ENCODE assay signal across 1 cellular context in the genomic region with DNA sequence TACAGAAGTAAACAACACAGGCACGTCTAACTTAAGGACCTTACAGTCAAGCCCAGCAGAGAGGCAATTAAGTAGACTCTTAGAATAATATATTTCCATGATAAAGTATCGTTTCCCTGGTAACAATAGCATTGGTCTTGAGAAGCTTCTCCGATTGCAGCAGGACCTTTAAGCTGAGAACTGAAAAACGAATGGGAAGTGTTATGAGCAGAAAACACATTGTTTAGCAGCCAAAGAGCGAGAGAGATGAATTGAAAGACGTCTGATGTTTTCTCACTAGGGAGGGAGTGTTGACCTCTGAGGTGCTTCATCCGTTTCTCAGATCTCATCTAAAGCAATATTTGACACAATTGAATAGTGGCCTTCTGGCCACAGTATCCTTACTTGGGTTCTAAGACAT.
TF ChIP-seq lines count a peak whose summit lies in the region.

No MANE protein-coding gene starts in this region.

TF ChIP-seq in GM12878, 131 proteins besides CTCF, POLR2A, EP300 and RAD21:
- no peak for TF ChIP-seq BMI1 (IDR thresholded peaks at IDR 0.05; ENCODE audit: borderline replicate concordance)
- TF ChIP-seq SIX5 (IDR thresholded peaks at IDR 0.05; ENCODE audit: low read depth, low read length, severe bottlenecking) = no peak
- TF ChIP-seq, protein P1, sequence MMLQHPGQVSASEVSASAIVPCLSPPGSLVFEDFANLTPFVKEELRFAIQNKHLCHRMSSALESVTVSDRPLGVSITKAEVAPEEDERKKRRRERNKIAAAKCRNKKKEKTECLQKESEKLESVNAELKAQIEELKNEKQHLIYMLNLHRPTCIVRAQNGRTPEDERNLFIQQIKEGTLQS (IDR thresholded peaks at IDR 0.05; ENCODE audit: borderline replicate concordance, extremely low read depth, low read depth, low read length) = no peak
- no peak for TF ChIP-seq SPI1 (IDR thresholded peaks at IDR 0.05; ENCODE audit: borderline replicate concordance, insufficient read depth, low read depth, low read length)
- no peak for TF ChIP-seq CEBPB (IDR thresholded peaks at IDR 0.05; ENCODE audit: borderline replicate concordance in 1 of 2, low read depth in 2 of 2, low read length in 2 of 2)
- TF ChIP-seq, protein P2, sequence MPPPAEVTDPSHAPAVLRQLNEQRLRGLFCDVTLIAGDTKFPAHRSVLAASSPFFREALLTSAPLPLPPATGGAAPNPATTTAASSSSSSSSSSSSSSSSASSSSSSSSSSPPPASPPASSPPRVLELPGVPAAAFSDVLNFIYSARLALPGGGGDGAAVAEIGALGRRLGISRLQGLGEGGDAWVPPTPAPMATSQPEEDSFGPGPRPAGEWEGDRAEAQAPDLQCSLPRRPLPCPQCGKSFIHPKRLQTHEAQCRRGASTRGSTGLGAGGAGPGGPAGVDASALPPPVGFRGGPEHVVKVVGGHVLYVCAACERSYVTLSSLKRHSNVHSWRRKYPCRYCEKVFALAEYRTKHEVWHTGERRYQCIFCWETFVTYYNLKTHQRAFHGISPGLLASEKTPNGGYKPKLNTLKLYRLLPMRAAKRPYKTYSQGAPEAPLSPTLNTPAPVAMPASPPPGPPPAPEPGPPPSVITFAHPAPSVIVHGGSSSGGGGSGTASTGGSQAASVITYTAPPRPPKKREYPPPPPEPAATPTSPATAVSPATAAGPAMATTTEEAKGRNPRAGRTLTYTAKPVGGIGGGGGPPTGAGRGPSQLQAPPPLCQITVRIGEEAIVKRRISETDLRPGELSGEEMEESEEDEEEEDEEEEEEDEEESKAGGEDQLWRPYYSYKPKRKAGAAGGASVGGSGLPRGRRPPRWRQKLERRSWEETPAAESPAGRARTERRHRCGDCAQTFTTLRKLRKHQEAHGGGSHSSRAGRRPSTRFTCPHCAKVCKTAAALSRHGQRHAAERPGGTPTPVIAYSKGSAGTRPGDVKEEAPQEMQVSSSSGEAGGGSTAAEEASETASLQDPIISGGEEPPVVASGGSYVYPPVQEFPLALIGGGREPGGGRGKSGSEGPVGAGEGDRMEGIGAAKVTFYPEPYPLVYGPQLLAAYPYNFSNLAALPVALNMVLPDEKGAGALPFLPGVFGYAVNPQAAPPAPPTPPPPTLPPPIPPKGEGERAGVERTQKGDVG (CRISPR knock-in tag; IDR thresholded peaks at IDR 0.05) = no peak
- TF ChIP-seq, protein P3, sequence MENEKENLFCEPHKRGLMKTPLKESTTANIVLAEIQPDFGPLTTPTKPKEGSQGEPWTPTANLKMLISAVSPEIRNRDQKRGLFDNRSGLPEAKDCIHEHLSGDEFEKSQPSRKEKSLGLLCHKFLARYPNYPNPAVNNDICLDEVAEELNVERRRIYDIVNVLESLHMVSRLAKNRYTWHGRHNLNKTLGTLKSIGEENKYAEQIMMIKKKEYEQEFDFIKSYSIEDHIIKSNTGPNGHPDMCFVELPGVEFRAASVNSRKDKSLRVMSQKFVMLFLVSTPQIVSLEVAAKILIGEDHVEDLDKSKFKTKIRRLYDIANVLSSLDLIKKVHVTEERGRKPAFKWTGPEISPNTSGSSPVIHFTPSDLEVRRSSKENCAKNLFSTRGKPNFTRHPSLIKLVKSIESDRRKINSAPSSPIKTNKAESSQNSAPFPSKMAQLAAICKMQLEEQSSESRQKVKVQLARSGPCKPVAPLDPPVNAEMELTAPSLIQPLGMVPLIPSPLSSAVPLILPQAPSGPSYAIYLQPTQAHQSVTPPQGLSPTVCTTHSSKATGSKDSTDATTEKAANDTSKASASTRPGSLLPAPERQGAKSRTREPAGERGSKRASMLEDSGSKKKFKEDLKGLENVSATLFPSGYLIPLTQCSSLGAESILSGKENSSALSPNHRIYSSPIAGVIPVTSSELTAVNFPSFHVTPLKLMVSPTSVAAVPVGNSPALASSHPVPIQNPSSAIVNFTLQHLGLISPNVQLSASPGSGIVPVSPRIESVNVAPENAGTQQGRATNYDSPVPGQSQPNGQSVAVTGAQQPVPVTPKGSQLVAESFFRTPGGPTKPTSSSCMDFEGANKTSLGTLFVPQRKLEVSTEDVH (IDR thresholded peaks at IDR 0.05; ENCODE audit: low read depth, partially characterized antibody) = no peak
- TF ChIP-seq USF2 (IDR thresholded peaks at IDR 0.05; ENCODE audit: borderline replicate concordance, low read depth, low read length) = no peak
- no peak for TF ChIP-seq ZZZ3 (IDR thresholded peaks at IDR 0.05; ENCODE audit: control insufficient read depth, insufficient read length, low read depth)
- TF ChIP-seq SP1 (IDR thresholded peaks at IDR 0.05; ENCODE audit: low read depth, low read length) = no peak
- TF ChIP-seq FOXK2 (IDR thresholded peaks at IDR 0.05) = no peak
- no peak for TF ChIP-seq WRNIP1 (IDR thresholded peaks at IDR 0.05; ENCODE audit: borderline replicate concordance, low read depth, low read length)
- no peak for TF ChIP-seq FOXM1 (IDR thresholded peaks at IDR 0.05; ENCODE audit: low read depth, low read length)
- TF ChIP-seq, protein P4, sequence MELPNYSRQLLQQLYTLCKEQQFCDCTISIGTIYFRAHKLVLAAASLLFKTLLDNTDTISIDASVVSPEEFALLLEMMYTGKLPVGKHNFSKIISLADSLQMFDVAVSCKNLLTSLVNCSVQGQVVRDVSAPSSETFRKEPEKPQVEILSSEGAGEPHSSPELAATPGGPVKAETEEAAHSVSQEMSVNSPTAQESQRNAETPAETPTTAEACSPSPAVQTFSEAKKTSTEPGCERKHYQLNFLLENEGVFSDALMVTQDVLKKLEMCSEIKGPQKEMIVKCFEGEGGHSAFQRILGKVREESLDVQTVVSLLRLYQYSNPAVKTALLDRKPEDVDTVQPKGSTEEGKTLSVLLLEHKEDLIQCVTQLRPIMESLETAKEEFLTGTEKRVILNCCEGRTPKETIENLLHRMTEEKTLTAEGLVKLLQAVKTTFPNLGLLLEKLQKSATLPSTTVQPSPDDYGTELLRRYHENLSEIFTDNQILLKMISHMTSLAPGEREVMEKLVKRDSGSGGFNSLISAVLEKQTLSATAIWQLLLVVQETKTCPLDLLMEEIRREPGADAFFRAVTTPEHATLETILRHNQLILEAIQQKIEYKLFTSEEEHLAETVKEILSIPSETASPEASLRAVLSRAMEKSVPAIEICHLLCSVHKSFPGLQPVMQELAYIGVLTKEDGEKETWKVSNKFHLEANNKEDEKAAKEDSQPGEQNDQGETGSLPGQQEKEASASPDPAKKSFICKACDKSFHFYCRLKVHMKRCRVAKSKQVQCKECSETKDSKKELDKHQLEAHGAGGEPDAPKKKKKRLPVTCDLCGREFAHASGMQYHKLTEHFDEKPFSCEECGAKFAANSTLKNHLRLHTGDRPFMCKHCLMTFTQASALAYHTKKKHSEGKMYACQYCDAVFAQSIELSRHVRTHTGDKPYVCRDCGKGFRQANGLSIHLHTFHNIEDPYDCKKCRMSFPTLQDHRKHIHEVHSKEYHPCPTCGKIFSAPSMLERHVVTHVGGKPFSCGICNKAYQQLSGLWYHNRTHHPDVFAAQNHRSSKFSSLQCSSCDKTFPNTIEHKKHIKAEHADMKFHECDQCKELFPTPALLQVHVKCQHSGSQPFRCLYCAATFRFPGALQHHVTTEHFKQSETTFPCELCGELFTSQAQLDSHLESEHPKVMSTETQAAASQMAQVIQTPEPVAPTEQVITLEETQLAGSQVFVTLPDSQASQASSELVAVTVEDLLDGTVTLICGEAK (IDR thresholded peaks at IDR 0.05; ENCODE audit: borderline replicate concordance) = no peak
TF ChIP-seq in GM12878: peak in this region for 0.
